Comparison of ENCODE assay signal across 9 cellular contexts in genomic region chr1:42949312-42950145, GRCh38. TPM values are rescaled to one million over a fixed set of nuclear protein-coding genes. Genes with fewer than 3 reads are reported as not detected.
DNase-seq lines count a peak whose midpoint lies in the region; ATAC-seq, FAIRE-seq and TF ChIP-seq lines count a peak whose summit lies in the region.
"Had no signal": no experiment of that assay in that cellular context is flagged by ENCODE, and none has a peak within 500 bp of the region (broad histone marks: within the 10 kb centered on the region; RNA-seq: fewer than 3 reads in every experiment).

No MANE protein-coding gene starts in this region.

- WGBS in HepG2 (ENCODE audit: low lambda C conversion rate), result 77% methylated on average over 8 of the region's 9 CpGs

- peaks cover 8% of the 10 kb centered on the region for H3K36me3 Mint-ChIP-seq in IgD-negative memory B cell
- H3K36me3 Mint-ChIP-seq in activated T-helper 2 cell treated with anti-CD3 and anti-CD28 coated beads, Interferon-gamma antibody, Interleukin-2, Interleukin-4, amounts not matched to agents 10 μg/mL and 5 μg/mL and 100 μg/mL, durations not matched to agents 14 hours and 24 hours and 36 hours (ENCODE audit: low read depth), result peaks cover 84% of the 10 kb centered on the region

- peak overlapping the region; percentile 0 to 56 (median 35); a peak in 16 of 22 replicates for H3K9ac ChIP-seq in BLaER1 treated with 17β-estradiol and CSF1 and Interleukin-3, amounts not matched to agents 10 nM and 100 nM
- H3K9ac ChIP-seq in HepG2 (ENCODE audit: insufficient read depth, low read depth, low read length), result no peak overlapping the region; the same call in none of the 2 replicates

- H3K27ac Mint-ChIP-seq in IgD-negative memory B cell, result peak overlapping the region; percentile 24 to 97 (median 96)
- peak overlapping the region; percentile 86 for H3K27ac Mint-ChIP-seq in activated T-helper 2 cell treated with anti-CD3 and anti-CD28 coated beads, Interferon-gamma antibody, Interleukin-2, Interleukin-4, amounts not matched to agents 10 μg/mL and 5 μg/mL and 100 μg/mL, durations not matched to agents 14 hours and 24 hours and 36 hours

- no peaks in the 10 kb centered on the region for H3K27me3 ChIP-seq in BLaER1 treated with 17β-estradiol and CSF1 and Interleukin-3, amounts not matched to agents 10 nM and 100 nM
- H3K27me3 ChIP-seq in HepG2 (ENCODE audit: control insufficient read depth in 1 of 2, insufficient read depth in 2 of 2, low read length in 2 of 2), result no peaks in the 10 kb centered on the region

- H3K27ac ChIP-seq in BLaER1 treated with 17β-estradiol and CSF1 and Interleukin-3, amounts not matched to agents 10 nM and 100 nM, result peak overlapping the region in 8 of 11 experiments; percentile 4 to 66 (median 40); a peak in 14 of 22 replicates
- H3K27ac ChIP-seq in HepG2 (ENCODE audit: extremely low read length, insufficient read depth, low read length) (no peak overlapping the region), substantia nigra (ENCODE audit: low read depth, low read length, poor library complexity, severe bottlenecking) (no peak overlapping the region)

- no peaks in the 10 kb centered on the region for H3K27me3 Mint-ChIP-seq in IgD-negative memory B cell
- no peaks in the 10 kb centered on the region for H3K27me3 Mint-ChIP-seq in activated T-helper 2 cell treated with anti-CD3 and anti-CD28 coated beads, Interferon-gamma antibody, Interleukin-2, Interleukin-4, amounts not matched to agents 10 μg/mL and 5 μg/mL and 100 μg/mL, durations not matched to agents 14 hours and 24 hours and 36 hours (ENCODE audit: low read depth)

- TF ChIP-seq EP300 in HepG2 (IDR thresholded peaks at IDR 0.05; ENCODE audit: low read depth in 2 of 2, low read length in 2 of 2), result no peak
- no peak for TF ChIP-seq EP300 in HepG2 (CRISPR knock-in tag; IDR thresholded peaks at IDR 0.05; ENCODE audit: borderline replicate concordance)

- intact Hi-C loops in activated T-helper 2 cell treated with anti-CD3 and anti-CD28 coated beads, Interferon-gamma antibody, Interleukin-2, Interleukin-4, amounts not matched to agents 10 μg/mL and 5 μg/mL and 100 μg/mL, durations not matched to agents 14 hours and 24 hours and 36 hours (cut with micrococcal nuclease), result no loop called here
- intact Hi-C loops in HepG2 (cut with micrococcal nuclease; ENCODE audit: unreplicated experiment), result loop anchor here (10.0 kb wide), 1 partner anchor 55 kb away; no protein-coding TSS in a partner anchor

- H3K4me1 Mint-ChIP-seq in IgD-negative memory B cell, result peaks cover 54 to 80% (median 75%) of the 10 kb centered on the region in 3 donors
- peaks cover 81% of the 10 kb centered on the region for H3K4me1 Mint-ChIP-seq in activated T-helper 2 cell treated with anti-CD3 and anti-CD28 coated beads, Interferon-gamma antibody, Interleukin-2, Interleukin-4, amounts not matched to agents 10 μg/mL and 5 μg/mL and 100 μg/mL, durations not matched to agents 14 hours and 24 hours and 36 hours (ENCODE audit: low read depth)

- no TSS peak for BruUV-seq in HepG2 (replicated peaks; lab: Mats Ljungman, UMichigan)

- no peak for TF ChIP-seq RAD21 in HepG2 (CRISPR knock-in tag; IDR thresholded peaks at IDR 0.05)

- H4K20me1 ChIP-seq in BLaER1 treated with 17β-estradiol and CSF1 and Interleukin-3, amounts not matched to agents 10 nM and 100 nM, result peaks cover 57 to 100% (median 100%) of the 10 kb centered on the region in 11 experiments; a peak in 21 of 22 replicates
- H4K20me1 ChIP-seq in HepG2 (ENCODE audit: insufficient read depth, low read length), result peaks cover 99% of the 10 kb centered on the region

- no peak for TF ChIP-seq CTCF in HepG2 (CRISPR knock-in tag; IDR thresholded peaks at IDR 0.05)

- ATAC-seq in HepG2 (no peak), GM18517 (IDR thresholded peaks at IDR 0.05; ENCODE audit: unreplicated experiment) (no peak), HG02884 (IDR thresholded peaks at IDR 0.05; ENCODE audit: unreplicated experiment) (no peak)

- CTCF ChIA-PET in HepG2 (lab: Yijun Ruan, JAX; ENCODE audit: low intra/inter-chr PET ratio, low total read pairs), result no interaction called here

- no peak overlapping the region for H2AFZ ChIP-seq in HepG2 (ENCODE audit: low read length)

- POLR2A ChIA-PET in HepG2 (lab: Yijun Ruan, JAX), result interaction anchor here (1.1 to 1.3 kb wide), 2 partner anchors 11 to 12 kb away, joined by 3 to 5 read pairs; no protein-coding TSS in a partner anchor

- FAIRE-seq in HepG2 (lab: Jason Lieb, UNC), result no peak

- H3K4me2 ChIP-seq in BLaER1 treated with 17β-estradiol and CSF1 and Interleukin-3, amounts not matched to agents 10 nM and 100 nM, result peak overlapping the region; percentile 81 to 99 (median 96)
- peak overlapping the region; percentile 10; the same call in 1 of the 2 replicates for H3K4me2 ChIP-seq in HepG2 (ENCODE audit: low read depth, low read length)

- no peak for DNase-seq in activated T-helper 2 cell treated with anti-CD3 and anti-CD28 coated beads, Interferon-gamma antibody, Interleukin-2, Interleukin-4, amounts not matched to agents 10 μg/mL and 5 μg/mL and 100 μg/mL, durations not matched to agents 14 hours and 24 hours and 36 hours (ENCODE audit: low spot score)
- DNase-seq in HepG2 (ENCODE audit: low spot score), result no peak
- DNase-seq in NCI-H748 treated with DMSO at 0.1 percent for 48 hours (lab: John Stamatoyannopoulos, UW), result no peak
- no peak for DNase-seq in substantia nigra (lab: John Stamatoyannopoulos, UW)
- DNase-seq: stimulated activated CD8-positive, alpha-beta memory T cell treated with anti-CD3 and anti-CD28 coated beads, Interleukin-4, amount 100 ng/mL, for 48 hours had no signal

- H3K9me3 ChIP-seq in BLaER1 treated with 17β-estradiol and CSF1 and Interleukin-3, amounts not matched to agents 10 nM and 100 nM (replicated peaks in 1 of 11), result no peaks in the 10 kb centered on the region
- no peaks in the 10 kb centered on the region for H3K9me3 ChIP-seq in HepG2 (ENCODE audit: low read length)

- H3K4me3 Mint-ChIP-seq in IgD-negative memory B cell, result peak overlapping the region; percentile 34 to 99 (median 87)
- peak overlapping the region; percentile 70 for H3K4me3 Mint-ChIP-seq in activated T-helper 2 cell treated with anti-CD3 and anti-CD28 coated beads, Interferon-gamma antibody, Interleukin-2, Interleukin-4, amounts not matched to agents 10 μg/mL and 5 μg/mL and 100 μg/mL, durations not matched to agents 14 hours and 24 hours and 36 hours (ENCODE audit: low read depth)

- H3K79me2 ChIP-seq in HepG2 (ENCODE audit: insufficient read depth, low read length), result peaks cover 95% of the 10 kb centered on the region

- in situ Hi-C loops in HepG2 (cut with HindIII; ENCODE audit: extremely low pct_ligation_motif_present, low pct_unique_long_range_greater_than_20kb), result no loop called here

- H3K9me3 Mint-ChIP-seq in IgD-negative memory B cell, result no peaks in the 10 kb centered on the region
- H3K9me3 Mint-ChIP-seq in activated T-helper 2 cell treated with anti-CD3 and anti-CD28 coated beads, Interferon-gamma antibody, Interleukin-2, Interleukin-4, amounts not matched to agents 10 μg/mL and 5 μg/mL and 100 μg/mL, durations not matched to agents 14 hours and 24 hours and 36 hours, result no peaks in the 10 kb centered on the region

- H3K36me3 ChIP-seq in BLaER1 treated with 17β-estradiol and CSF1 and Interleukin-3, amounts not matched to agents 10 nM and 100 nM, result peaks cover 4 to 57% (median 31%) of the 10 kb centered on the region in 11 experiments; a peak in 16 of 22 replicates
- H3K36me3 ChIP-seq in HepG2 (replicated peaks in 1 of 2; ENCODE audit: control insufficient read depth in 1 of 2, insufficient read depth in 2 of 2, low read length in 2 of 2), result peaks cover 39 to 83% of the 10 kb centered on the region in 2 experiments

- H3K4me3 ChIP-seq in BLaER1 treated with 17β-estradiol and CSF1 and Interleukin-3, amounts not matched to agents 10 nM and 100 nM, result 0 out of 20 replicates have a peak overlapping the region, but pooled peaks of 1 of the 10 experiments have one; percentile 21
- peak overlapping the region in 1 of 3 experiments; percentile 35; a peak in 2 of 6 replicates for H3K4me3 ChIP-seq in HepG2 (replicated peaks in 1 of 3; ENCODE audit: insufficient read depth in 1 of 3, low read depth in 2 of 3, low read length in 3 of 3)

- peaks cover 97 to 100% (median 100%) of the 10 kb centered on the region in 10 experiments for H3K4me1 ChIP-seq in BLaER1 treated with 17β-estradiol and CSF1 and Interleukin-3, amounts not matched to agents 10 nM and 100 nM
- peaks cover 100% of the 10 kb centered on the region for H3K4me1 ChIP-seq in HepG2 (ENCODE audit: insufficient read depth, low read length)

- TF ChIP-seq POLR2A in HepG2 (IDR thresholded peaks at IDR 0.05; ENCODE audit: insufficient read depth in 1 of 2, low read depth in 2 of 2, low read length in 2 of 2), result no peak

TF ChIP-seq in HepG2, 621 proteins besides CTCF, POLR2A, EP300 and RAD21 (continues in another document):
- peak; percentile 55; the same call in 1 of the 2 replicates for TF ChIP-seq POLR2G (IDR thresholded peaks at IDR 0.05; ENCODE audit: low read depth, low read length)

RNA-seq across cellular contexts. Expression of gene SLC2A1, which starts 9.1 kb away (rescaled TPM):
- polyA plus RNA-seq in IgD-negative memory B cell (90.6 TPM), HepG2 (2011; rRNA removed) (315 and 423 TPM in 2 replicates)
- total RNA-seq in activated T-helper 2 cell treated with anti-CD3 and anti-CD28 coated beads, Interferon-gamma antibody, Interleukin-2, Interleukin-4, amounts not matched to agents 10 μg/mL and 5 μg/mL and 100 μg/mL, durations not matched to agents 14 hours and 24 hours and 36 hours, result 143 and 155 TPM in 2 replicates
- total RNA-seq in HepG2 (2016; rRNA removed; fragmentation: Illumina TruSeq; extraction: Trizol), result 54.3 and 125 TPM in 2 replicates
- total RNA-seq in HepG2 (2016; cell fraction: cytosol; rRNA removed; fragmentation: Illumina TruSeq; extraction: Trizol; ENCODE audit: low read depth), result 17.1 and 18.0 TPM in 2 replicates
- 44.3 and 121 TPM in 2 replicates for total RNA-seq in HepG2 (2016; cell fraction: insoluble cytoplasmic fraction; rRNA removed; fragmentation: Illumina TruSeq; extraction: Trizol)
- 38.1 and 44.0 TPM in 2 replicates for total RNA-seq in HepG2 (2016; cell fraction: membrane; rRNA removed; fragmentation: Illumina TruSeq; extraction: Trizol)
- total RNA-seq in HepG2 (2016; cell fraction: nucleus; rRNA removed; fragmentation: Illumina TruSeq; extraction: Trizol), result 146 and 160 TPM in 2 replicates
- polyA plus RNA-seq in HepG2 (2011; cell fraction: cytosol; rRNA removed), result 201 and 410 TPM in 2 replicates
- 305 and 663 TPM in 2 replicates for polyA plus RNA-seq in HepG2 (2011; cell fraction: nucleus; rRNA removed)
- polyA plus RNA-seq in HepG2 (2012), result 253 and 372 TPM in 2 replicates
- 10.8 and 11.3 TPM in 2 replicates for polyA plus RNA-seq in HepG2 (2016; cell fraction: cytosol; fragmentation: Illumina TruSeq; extraction: Trizol; ENCODE audit: low read depth)
- polyA plus RNA-seq in HepG2 (2016; cell fraction: insoluble cytoplasmic fraction; fragmentation: Illumina TruSeq; extraction: Trizol; ENCODE audit: low read depth), result 47.5 and 58.0 TPM in 2 replicates
- 20.7 and 24.0 TPM in 2 replicates for polyA plus RNA-seq in HepG2 (2016; cell fraction: membrane; fragmentation: Illumina TruSeq; extraction: Trizol; ENCODE audit: low read depth)
- polyA plus RNA-seq in HepG2 (2016; cell fraction: nucleus; fragmentation: Illumina TruSeq; extraction: Trizol; ENCODE audit: insufficient read depth, low read depth), result 232 and 245 TPM in 2 replicates
- 61.9 and 1,182 TPM in 2 replicates for polyA minus RNA-seq in HepG2 (2011; rRNA and poly(A)+ RNA removed; ENCODE audit: low replicate concordance)
- polyA minus RNA-seq in HepG2 (2011; cell fraction: cytosol; rRNA and poly(A)+ RNA removed), result 204 and 374 TPM in 2 replicates
- polyA minus RNA-seq in HepG2 (2011; cell fraction: nucleus; rRNA and poly(A)+ RNA removed), result 146 and 207 TPM in 2 replicates

Comparison
In these comparisons a context has a peak if more than half of its experiments do, and no peak if none do; other contexts are left out.
1. H3K27ac ChIP-seq: peak in BLaER1 treated with 17β-estradiol and CSF1 and Interleukin-3, amounts not matched to agents 10 nM and 100 nM (8 of 11); none in HepG2 (single experiment) and substantia nigra (single experiment).